ENCODE assay signal across 8 cellular contexts in the genomic region with DNA sequence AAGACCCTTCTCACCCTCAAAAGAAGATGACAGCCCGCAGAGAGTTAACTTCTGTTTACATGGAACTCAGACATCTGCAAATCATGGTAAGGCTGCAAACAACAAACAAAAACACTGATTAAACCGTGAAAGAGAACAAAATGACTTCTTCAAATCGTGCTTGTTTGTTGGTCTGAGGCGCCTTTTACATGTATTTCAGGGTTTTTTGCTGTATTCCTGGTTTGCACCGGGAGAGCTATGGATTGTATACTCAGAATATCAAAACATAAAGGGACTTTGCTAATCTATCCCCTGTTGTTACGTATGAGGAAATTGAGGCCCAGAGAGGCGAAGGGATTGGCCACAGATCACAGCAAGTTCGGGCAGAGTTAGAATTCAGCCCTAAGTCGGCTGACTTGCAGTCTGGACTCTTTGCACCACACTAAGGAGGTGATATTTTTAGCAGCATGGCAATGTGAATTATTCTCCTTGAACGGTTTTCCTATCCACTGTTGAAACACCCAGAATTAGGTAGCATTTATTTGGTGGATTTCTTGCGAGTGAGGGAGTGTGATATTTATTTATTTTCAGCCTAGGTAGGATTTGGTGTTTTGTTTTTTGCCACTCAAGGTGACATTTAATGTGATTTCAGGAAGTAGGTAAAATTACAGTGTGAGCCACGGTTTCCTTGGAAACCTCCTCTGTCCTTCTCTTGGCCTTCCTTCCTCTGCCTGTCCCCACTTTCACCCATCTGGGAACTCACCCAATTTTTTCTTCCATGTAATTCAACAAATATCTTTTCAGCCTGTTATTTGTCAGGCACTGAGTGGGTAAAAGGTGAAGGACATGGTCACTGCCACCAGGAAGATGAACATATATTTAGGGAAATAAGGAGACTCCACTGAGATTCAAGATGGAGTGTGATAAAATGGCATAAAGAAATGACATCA. TPM values are rescaled to one million over a fixed set of nuclear protein-coding genes. Genes with fewer than 3 reads are reported as not detected.
A peak's percentile ranks its signal among the peaks of the same experiment; 100 is the strongest.
DNase-seq lines count a peak whose midpoint lies in the region; ATAC-seq and TF ChIP-seq lines count a peak whose summit lies in the region.

No MANE protein-coding gene starts in this region.

- H3K9me3 Mint-ChIP-seq in activated CD4-positive, alpha-beta T cell treated with anti-CD3 and anti-CD28 coated beads, Interleukin-2, amount 10 ng/mL, durations not matched to agents 7 days and 5 days = no peaks in the 10 kb centered on the region

- H3K4me1 ChIP-seq in esophagus squamous epithelium = peaks cover 25 to 63% (median 38%) of the 10 kb centered on the region in 3 donors

- no peaks in the 10 kb centered on the region for H3K27me3 ChIP-seq in esophagus squamous epithelium
- no peaks in the 10 kb centered on the region for H3K27me3 ChIP-seq in neural cell (ENCODE audit: insufficient read depth, low read depth, low read length)

- no peaks in the 10 kb centered on the region for H3F3A ChIP-seq in neural cell (ENCODE audit: insufficient read depth, low read length, poor library complexity, severe bottlenecking)

- H3K36me3 ChIP-seq in KOPT-K1 (ENCODE audit: insufficient read depth, low read length) (peaks cover 9% of the 10 kb centered on the region; the same call in 1 of the 2 replicates), esophagus squamous epithelium (no peaks in the 10 kb centered on the region), neural cell (ENCODE audit: insufficient read depth, low read length) (no peaks in the 10 kb centered on the region)

- peak; percentile 17 for DNase-seq in DMS 273 treated with DMSO at 0.1 percent for 48 hours (lab: John Stamatoyannopoulos, UW)
- DNase-seq in activated CD4-positive, alpha-beta T cell treated with anti-CD3 and anti-CD28 coated beads, Interleukin-2, amount 10 ng/mL, durations not matched to agents 7 days and 5 days = peak; percentile 46
- no peak for DNase-seq in esophagus squamous epithelium (lab: John Stamatoyannopoulos, UW)
- DNase-seq in activated CD4-positive, CD25-positive, alpha-beta regulatory T cell treated with anti-CD3 and anti-CD28 coated beads, Interleukin-2, amount 50 U/mL, for 72 hours = no peak
- DNase-seq in omental fat pad (ENCODE audit: low spot score) = no peak

- peaks cover 13% of the 10 kb centered on the region for H3K79me2 ChIP-seq in neural cell (replicated peaks; ENCODE audit: insufficient read depth, low read length)

- H3K4me2 ChIP-seq in neural cell (ENCODE audit: low read length) = peak overlapping the region; percentile 72

- CTCF ChIA-PET in activated CD4-positive, alpha-beta T cell treated with anti-CD3 and anti-CD28 coated beads, Interleukin-2, amount 10 ng/mL, durations not matched to agents 7 days and 5 days (lab: Charles Lee) = interaction anchor here (0.6 kb wide), 1 partner anchor 1267 kb away, joined by 3 read pairs; no protein-coding TSS in a partner anchor

- TF ChIP-seq CTCF in esophagus squamous epithelium (IDR thresholded peaks at IDR 0.05) (no peak), neural cell (IDR thresholded peaks at IDR 0.05; ENCODE audit: poor library complexity, severe bottlenecking) (no peak), omental fat pad (IDR thresholded peaks at IDR 0.05) (no peak)

- H3K4me3 ChIP-seq in esophagus squamous epithelium (peak overlapping the region; percentile 69 to 83 (median 73)), neural cell (ENCODE audit: low read length) (peak overlapping the region; percentile 85)

- H3K4me3 Mint-ChIP-seq in activated CD4-positive, alpha-beta T cell treated with anti-CD3 and anti-CD28 coated beads, Interleukin-2, amount 10 ng/mL, durations not matched to agents 7 days and 5 days = peak overlapping the region; percentile 94

- 0 to 2% methylated on average over 10 to 12 of the region's 12 CpGs for WGBS in esophagus squamous epithelium, 2 donors

- H3K36me3 Mint-ChIP-seq in activated CD4-positive, alpha-beta T cell treated with anti-CD3 and anti-CD28 coated beads, Interleukin-2, amount 10 ng/mL, durations not matched to agents 7 days and 5 days (ENCODE audit: low read depth) = peaks cover 14% of the 10 kb centered on the region

- H2AFZ ChIP-seq in neural cell (ENCODE audit: low read depth, low read length) = peak overlapping the region; percentile 54

- H3K27ac Mint-ChIP-seq in activated CD4-positive, alpha-beta T cell treated with anti-CD3 and anti-CD28 coated beads, Interleukin-2, amount 10 ng/mL, durations not matched to agents 7 days and 5 days = peak overlapping the region; percentile 91

- intact Hi-C loops in esophagus squamous epithelium (cut with DNase I) = loop anchor here (10.0 kb wide), 1 partner anchor 107 kb away; no protein-coding TSS in a partner anchor

- H3K9me3 ChIP-seq in KOPT-K1 (ENCODE audit: insufficient read depth, low read length, poor library complexity, severe bottlenecking) (no peaks in the 10 kb centered on the region), esophagus squamous epithelium (no peaks in the 10 kb centered on the region), neural cell (ENCODE audit: low read length) (no peaks in the 10 kb centered on the region)

- H3K9me2 ChIP-seq in neural cell (ENCODE audit: insufficient read depth, low read length) = no peaks in the 10 kb centered on the region

- TF ChIP-seq EP300 in neural cell (conservative IDR thresholded peaks at IDR 0.05; ENCODE audit: poor library complexity, severe bottlenecking) = no peak

- no peak for TF ChIP-seq RAD21 in neural cell (conservative IDR thresholded peaks at IDR 0.05)

- H3K27ac ChIP-seq in KOPT-K1 (ENCODE audit: low read depth, low read length, poor library complexity, severe bottlenecking) = peak overlapping the region; percentile 66
- peak overlapping the region; percentile 85 to 91 (median 89) for H3K27ac ChIP-seq in esophagus squamous epithelium
- H3K27ac ChIP-seq in neural cell (ENCODE audit: low read length) = peak overlapping the region; percentile 86

- POLR2A ChIA-PET in activated CD4-positive, alpha-beta T cell treated with anti-CD3 and anti-CD28 coated beads, Interleukin-2, amount 10 ng/mL, durations not matched to agents 7 days and 5 days (lab: Charles Lee) = no interaction called here

- peak overlapping the region; percentile 84 for H3K9ac ChIP-seq in neural cell (ENCODE audit: low read length)

- no peaks in the 10 kb centered on the region for H3K27me3 Mint-ChIP-seq in activated CD4-positive, alpha-beta T cell treated with anti-CD3 and anti-CD28 coated beads, Interleukin-2, amount 10 ng/mL, durations not matched to agents 7 days and 5 days

- no peaks in the 10 kb centered on the region for H4K20me1 ChIP-seq in neural cell (ENCODE audit: insufficient read depth)

- ATAC-seq in GM19328 (IDR thresholded peaks at IDR 0.05; ENCODE audit: unreplicated experiment) (no peak), omental fat pad (ENCODE audit: low FRiP score) (no peak)

- peaks cover 66% of the 10 kb centered on the region for H3K4me1 Mint-ChIP-seq in activated CD4-positive, alpha-beta T cell treated with anti-CD3 and anti-CD28 coated beads, Interleukin-2, amount 10 ng/mL, durations not matched to agents 7 days and 5 days

- peak in 1 of 4 donors; percentile 0 for TF ChIP-seq POLR2A in esophagus squamous epithelium (IDR thresholded peaks at IDR 0.05)

TF ChIP-seq in neural cell, 6 proteins besides CTCF, POLR2A, EP300 and RAD21:
- TF ChIP-seq TAF1 (IDR thresholded peaks at IDR 0.05; ENCODE audit: low read depth) (no peak), MXI1 (conservative IDR thresholded peaks at IDR 0.05; ENCODE audit: poor library complexity, severe bottlenecking) (no peak), EZH2 (IDR thresholded peaks at IDR 0.05; ENCODE audit: borderline replicate concordance, insufficient read depth, low read length, poor library complexity, severe bottlenecking) (no peak), SMC3 (conservative IDR thresholded peaks at IDR 0.05; ENCODE audit: poor library complexity) (no peak), POLR2AphosphoS5 (IDR thresholded peaks at IDR 0.05) (no peak), REST (IDR thresholded peaks at IDR 0.05; ENCODE audit: borderline replicate concordance) (no peak)
TF ChIP-seq in neural cell: peak in this region for 0.

RNA-seq across cellular contexts. Expression of gene PDE6D, which starts 1.0 kb away (rescaled TPM):
- 10 to 100 TPM; 30.2 to 36.0 TPM for total RNA-seq in activated CD4-positive, alpha-beta T cell treated with anti-CD3 and anti-CD28 coated beads, Interleukin-2, amount 10 ng/mL, durations not matched to agents 7 days and 5 days
- total RNA-seq in esophagus squamous epithelium (10 to 100 TPM; 13.5 to 24.0 (median 16.1) TPM), omental fat pad (10 to 100 TPM; 13.8 to 38.8 (median 17.9) TPM)
- polyA plus RNA-seq in neural cell = 127 and 150 TPM in 2 replicates
- polyA minus RNA-seq in neural cell = 55.0 and 56.8 TPM in 2 replicates

RNA-seq across cellular contexts. Expression of gene COPS7B, which starts 4.2 kb away (rescaled TPM):
- total RNA-seq in activated CD4-positive, alpha-beta T cell treated with anti-CD3 and anti-CD28 coated beads, Interleukin-2, amount 10 ng/mL, durations not matched to agents 7 days and 5 days = 10 to 100 TPM; 44.9 to 50.0 TPM
- total RNA-seq in esophagus squamous epithelium = 10 to 100 TPM; 10.7 to 23.2 (median 22.1) TPM
- 21.9 and 23.8 TPM in 2 replicates for polyA plus RNA-seq in neural cell
- 31.9 and 33.6 TPM in 2 replicates for polyA minus RNA-seq in neural cell
- total RNA-seq in omental fat pad = 10 to 100 TPM; 13.8 to 36.9 (median 23.2) TPM

Comparison
In these comparisons a context has a peak if more than half of its experiments do, and no peak if none do; other contexts are left out.
1. DNase-seq: peak in DMS 273 treated with DMSO at 0.1 percent for 48 hours (single experiment) and activated CD4-positive, alpha-beta T cell treated with anti-CD3 and anti-CD28 coated beads, Interleukin-2, amount 10 ng/mL, durations not matched to agents 7 days and 5 days (single experiment); none in esophagus squamous epithelium (single experiment), activated CD4-positive, CD25-positive, alpha-beta regulatory T cell treated with anti-CD3 and anti-CD28 coated beads, Interleukin-2, amount 50 U/mL, for 72 hours (single experiment) and omental fat pad (single experiment).
2. Peak in every context shown above with its lines, with median percentiles within 50 percentile points of each other: H3K27ac ChIP-seq.